ENCODE assay signal across 9 cellular contexts in the genomic region with DNA sequence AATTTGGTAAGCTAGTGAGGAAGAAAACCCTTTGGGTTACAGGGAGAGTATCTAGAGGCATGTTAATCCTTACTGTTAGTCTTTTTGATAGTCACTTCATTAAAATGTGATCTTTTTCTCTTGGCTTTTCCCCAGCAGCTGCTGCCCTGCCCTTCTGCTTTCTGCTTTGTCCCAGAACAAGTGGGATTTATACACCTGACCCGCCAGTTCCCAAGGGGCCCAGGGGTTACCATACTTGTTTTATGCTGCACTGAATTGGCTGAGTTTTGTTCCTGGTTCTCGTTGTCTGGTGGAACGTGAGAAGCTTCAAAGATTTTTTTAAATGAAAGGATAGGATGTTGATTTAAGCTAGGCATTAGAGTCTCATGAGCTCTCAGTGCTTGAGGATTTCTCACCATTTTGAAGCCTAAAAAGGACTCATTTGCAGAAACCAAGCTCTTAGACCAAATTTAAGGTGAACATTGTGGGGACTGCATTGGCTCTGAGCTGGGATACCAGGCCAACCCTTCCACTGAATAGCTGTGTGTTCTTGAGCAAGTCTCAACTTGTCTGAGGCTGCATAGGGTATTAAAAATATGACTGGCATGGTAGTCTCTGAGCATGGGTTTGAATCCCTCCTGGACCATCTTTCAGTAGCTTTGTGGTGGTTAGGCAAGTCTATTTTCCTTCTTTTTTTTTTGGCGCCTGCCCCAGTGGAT. TPM values are rescaled to one million over a fixed set of nuclear protein-coding genes. Genes with fewer than 3 reads are reported as not detected.
A peak's percentile ranks its signal among the peaks of the same experiment; 100 is the strongest.
DNase-seq lines count a peak whose midpoint lies in the region; ATAC-seq and TF ChIP-seq lines count a peak whose summit lies in the region.
"Had no signal": no experiment of that assay in that cellular context is flagged by ENCODE, and none has a peak within 500 bp of the region (broad histone marks: within the 10 kb centered on the region; RNA-seq: fewer than 3 reads in every experiment).

No MANE protein-coding gene starts in this region.

- H3K27me3 Mint-ChIP-seq in activated CD4-positive, alpha-beta T cell treated with anti-CD3 and anti-CD28 coated beads, Interleukin-2, amount 10 ng/mL, durations not matched to agents 24 days and 14 days: no peaks in the 10 kb centered on the region

- H3K4me3 Mint-ChIP-seq in activated CD4-positive, alpha-beta T cell treated with anti-CD3 and anti-CD28 coated beads, Interleukin-2, amount 10 ng/mL, durations not matched to agents 24 days and 14 days: no peak overlapping the region
- H3K4me3 Mint-ChIP-seq in stimulated activated effector memory CD8-positive, alpha-beta T cell treated with anti-CD3 and anti-CD28 coated beads, Interleukin-12 subunit alpha, Interleukin-12 subunit beta, amount 100 ng/mL, for 72 hours: no peak overlapping the region

- H4K20me1 ChIP-seq in MM.1S (ENCODE audit: insufficient read depth, low read length): 0 out of 2 replicates have a peak, but pooled peaks cover 2% of the 10 kb centered on the region

- H3K36me3 ChIP-seq in esophagus muscularis mucosa (no peaks in the 10 kb centered on the region), MM.1S (replicated peaks; ENCODE audit: insufficient read depth, low read length) (no peaks in the 10 kb centered on the region)
- H3K36me3 ChIP-seq: thoracic aorta had no signal

- intact Hi-C loops in activated CD4-positive, alpha-beta T cell treated with anti-CD3 and anti-CD28 coated beads, Interleukin-2, amount 10 ng/mL, durations not matched to agents 24 days and 14 days (cut with micrococcal nuclease): no loop called here
- intact Hi-C loops in esophagus muscularis mucosa (cut with DNase I): no loop called here

- DNase-seq in activated CD4-positive, alpha-beta T cell treated with anti-CD3 and anti-CD28 coated beads, Interleukin-2, amount 10 ng/mL, durations not matched to agents 24 days and 14 days: no peak
- no peak for DNase-seq in activated CD4-positive, alpha-beta T cell treated with anti-CD3 and anti-CD28 coated beads for 1 hour
- DNase-seq in NCI-H69 (lab: John Stamatoyannopoulos, UW) (peak; percentile 78), esophagus muscularis mucosa (ENCODE audit: extremely low spot score) (no peak), kidney glomerular epithelial cell (lab: John Stamatoyannopoulos, UW) (no peak), substantia nigra (lab: John Stamatoyannopoulos, UW) (no peak), MM.1S (no peak)
- no peak for DNase-seq in stimulated activated effector memory CD8-positive, alpha-beta T cell treated with anti-CD3 and anti-CD28 coated beads, Interleukin-12 subunit alpha, Interleukin-12 subunit beta, amount 100 ng/mL, for 72 hours (ENCODE audit: low spot score in 2 of 2)

- H3K4me3 ChIP-seq in esophagus muscularis mucosa (no peak overlapping the region), MM.1S (ENCODE audit: low read length) (no peak overlapping the region)
- H3K4me3 ChIP-seq: thoracic aorta had no signal

- no peaks in the 10 kb centered on the region for H3K9me3 Mint-ChIP-seq in activated CD4-positive, alpha-beta T cell treated with anti-CD3 and anti-CD28 coated beads, Interleukin-2, amount 10 ng/mL, durations not matched to agents 24 days and 14 days
- H3K9me3 Mint-ChIP-seq in stimulated activated effector memory CD8-positive, alpha-beta T cell treated with anti-CD3 and anti-CD28 coated beads, Interleukin-12 subunit alpha, Interleukin-12 subunit beta, amount 100 ng/mL, for 72 hours: no peaks in the 10 kb centered on the region

- H3K9ac ChIP-seq in MM.1S (ENCODE audit: low read length): no peak overlapping the region

- peaks cover 92% of the 10 kb centered on the region for H3K79me2 ChIP-seq in MM.1S (ENCODE audit: low read length)

- H3K27me3 ChIP-seq in esophagus muscularis mucosa (no peaks in the 10 kb centered on the region), MM.1S (replicated peaks; ENCODE audit: insufficient read depth, low read length) (no peaks in the 10 kb centered on the region)

- H3K27ac ChIP-seq in esophagus muscularis mucosa (replicated peaks in 1 of 4) (peak overlapping the region in 3 of 4 donors; percentile 58 to 62 (median 60)), substantia nigra (ENCODE audit: low read depth, low read length, poor library complexity, severe bottlenecking) (no peak overlapping the region), MM.1S (ENCODE audit: low read length) (no peak overlapping the region)

- no peak for TF ChIP-seq EP300 in esophagus muscularis mucosa (IDR thresholded peaks at IDR 0.05)

- no peak for TF ChIP-seq POLR2A in esophagus muscularis mucosa (IDR thresholded peaks at IDR 0.05; ENCODE audit: low read depth)

- no peaks in the 10 kb centered on the region for H3K9me2 ChIP-seq in MM.1S (replicated peaks; ENCODE audit: insufficient read depth, low read length)

- no peak for TF ChIP-seq CTCF in esophagus muscularis mucosa (IDR thresholded peaks at IDR 0.05)
- no peak for TF ChIP-seq CTCF in MM.1S (IDR thresholded peaks at IDR 0.05; ENCODE audit: low read length)

- H3K4me2 ChIP-seq in MM.1S (ENCODE audit: low read depth, low read length): no peak overlapping the region

- H3K36me3 Mint-ChIP-seq in activated CD4-positive, alpha-beta T cell treated with anti-CD3 and anti-CD28 coated beads, Interleukin-2, amount 10 ng/mL, durations not matched to agents 24 days and 14 days (ENCODE audit: low read depth): peaks cover 10% of the 10 kb centered on the region
- H3K36me3 Mint-ChIP-seq in stimulated activated effector memory CD8-positive, alpha-beta T cell treated with anti-CD3 and anti-CD28 coated beads, Interleukin-12 subunit alpha, Interleukin-12 subunit beta, amount 100 ng/mL, for 72 hours: peaks cover 14% of the 10 kb centered on the region

- no peak for ATAC-seq in stimulated activated effector memory CD8-positive, alpha-beta T cell treated with anti-CD3 and anti-CD28 coated beads, Interleukin-12 subunit alpha, Interleukin-12 subunit beta, amount 100 ng/mL, for 72 hours

- H2AFZ ChIP-seq in MM.1S (ENCODE audit: low read length): no peak overlapping the region

- H3K27ac Mint-ChIP-seq in activated CD4-positive, alpha-beta T cell treated with anti-CD3 and anti-CD28 coated beads, Interleukin-2, amount 10 ng/mL, durations not matched to agents 24 days and 14 days: peak overlapping the region; percentile 59
- H3K27ac Mint-ChIP-seq in stimulated activated effector memory CD8-positive, alpha-beta T cell treated with anti-CD3 and anti-CD28 coated beads, Interleukin-12 subunit alpha, Interleukin-12 subunit beta, amount 100 ng/mL, for 72 hours: peak overlapping the region; percentile 35

- H3K9me3 ChIP-seq in esophagus muscularis mucosa (no peaks in the 10 kb centered on the region), MM.1S (replicated peaks; ENCODE audit: insufficient read depth, low read length) (no peaks in the 10 kb centered on the region)
- H3K9me3 ChIP-seq: thoracic aorta had no signal

- 44% methylated on average over 4 of the region's 4 CpGs for WGBS in esophagus muscularis mucosa

- no peaks in the 10 kb centered on the region for H3F3A ChIP-seq in MM.1S (ENCODE audit: insufficient read depth, low read length)

- H3K4me1 ChIP-seq in esophagus muscularis mucosa (peaks cover 21 to 41% (median 30%) of the 10 kb centered on the region in 4 donors), MM.1S (ENCODE audit: low read length) (no peaks in the 10 kb centered on the region)

- H3K4me1 Mint-ChIP-seq in activated CD4-positive, alpha-beta T cell treated with anti-CD3 and anti-CD28 coated beads, Interleukin-2, amount 10 ng/mL, durations not matched to agents 24 days and 14 days: peaks cover 53% of the 10 kb centered on the region
- H3K4me1 Mint-ChIP-seq in stimulated activated effector memory CD8-positive, alpha-beta T cell treated with anti-CD3 and anti-CD28 coated beads, Interleukin-12 subunit alpha, Interleukin-12 subunit beta, amount 100 ng/mL, for 72 hours: peaks cover 24% of the 10 kb centered on the region

RNA-seq across cellular contexts. Expression of gene LIMK2, which starts 6.6 kb away (rescaled TPM):
- total RNA-seq in activated CD4-positive, alpha-beta T cell treated with anti-CD3 and anti-CD28 coated beads, Interleukin-2, amount 10 ng/mL, durations not matched to agents 24 days and 14 days: 34.2 and 35.9 TPM in 2 replicates
- 10 to 100 TPM; 12.0 to 18.2 (median 14.3) TPM for total RNA-seq in esophagus muscularis mucosa

RNA-seq across cellular contexts. Expression of gene RNF185, which starts 58.7 kb away (rescaled TPM):
- total RNA-seq in activated CD4-positive, alpha-beta T cell treated with anti-CD3 and anti-CD28 coated beads, Interleukin-2, amount 10 ng/mL, durations not matched to agents 24 days and 14 days: 17.0 and 19.4 TPM in 2 replicates
- 10 to 100 TPM; 33.6 to 66.7 (median 55.6) TPM for total RNA-seq in esophagus muscularis mucosa

Comparison
In these comparisons a context has a peak if more than half of its experiments do, and no peak if none do; other contexts are left out.
1. H3K27ac ChIP-seq: peak in esophagus muscularis mucosa (3 of 4); none in substantia nigra (single experiment) and MM.1S (single experiment).